Comparison of ENCODE assay signal across 17 cellular contexts in genomic region chr3:194758716-194759115, GRCh38.
"Had no signal": no experiment of that assay in that cellular context is flagged by ENCODE, and none has a peak within 500 bp of the region (broad histone marks: within the 10 kb centered on the region; RNA-seq: fewer than 3 reads in every experiment).

No MANE protein-coding gene starts in this region.

- H3K9me3 ChIP-seq: prostate gland, right atrium auricular region, spleen, transverse colon, upper lobe of right lung, uterus had no signal

- H3K9me3 Mint-ChIP-seq: nephron; stimulated activated memory B cell treated with anti-CD40 and anti-IgM and Interleukin-4, amounts not matched to agents 10 μg/mL and 1 μg/mL and 100 μg/mL, for 72 hours had no signal

- H3K4me3 Mint-ChIP-seq: naive thymus-derived CD4-positive, alpha-beta T cell; nephron; stimulated activated memory B cell treated with anti-CD40 and anti-IgM and Interleukin-4, amounts not matched to agents 10 μg/mL and 1 μg/mL and 100 μg/mL, for 72 hours had no signal

- DNase-seq: effector CD4-positive, alpha-beta T cell; mesenchymal stem cell; midbrain; naive thymus-derived CD4-positive, alpha-beta T cell; nucleus accumbens; spleen; stimulated activated CD4-positive, alpha-beta T cell treated with anti-CD3 and anti-CD28 coated beads, Interleukin-4, amount 100 ng/mL, for 4 hours; stimulated activated naive CD8-positive, alpha-beta T cell treated with anti-CD3 and anti-CD28 coated beads, Interleukin-15, Interleukin-2, amounts not matched to agents 100 U/mL and 50 U/mL, for 24 hours; transverse colon; upper lobe of right lung; uterus had no signal

- H3K27me3 ChIP-seq: neural progenitor cell, right atrium auricular region, transverse colon, upper lobe of right lung, uterus had no signal

- H3K27ac Mint-ChIP-seq: naive thymus-derived CD4-positive, alpha-beta T cell; stimulated activated memory B cell treated with anti-CD40 and anti-IgM and Interleukin-4, amounts not matched to agents 10 μg/mL and 1 μg/mL and 100 μg/mL, for 72 hours had no signal

- H3K4me1 Mint-ChIP-seq: naive thymus-derived CD4-positive, alpha-beta T cell; stimulated activated memory B cell treated with anti-CD40 and anti-IgM and Interleukin-4, amounts not matched to agents 10 μg/mL and 1 μg/mL and 100 μg/mL, for 72 hours had no signal

- H3K36me3 Mint-ChIP-seq: naive thymus-derived CD4-positive, alpha-beta T cell; stimulated activated memory B cell treated with anti-CD40 and anti-IgM and Interleukin-4, amounts not matched to agents 10 μg/mL and 1 μg/mL and 100 μg/mL, for 72 hours had no signal

- H3K27ac ChIP-seq: neural progenitor cell, prostate gland, right atrium auricular region, spleen, transverse colon, upper lobe of right lung had no signal

- H3K4me3 ChIP-seq: neural progenitor cell, prostate gland, right atrium auricular region, skin epidermis, spleen, transverse colon, upper lobe of right lung, uterus had no signal

- H3K4me1 ChIP-seq: prostate gland, spleen had no signal

- H3K36me3 ChIP-seq: neural progenitor cell, prostate gland, right atrium auricular region, spleen, transverse colon, upper lobe of right lung, uterus had no signal
